Comparison of ENCODE assay signal across 22 cellular contexts in genomic region chr7:105887569-105888199, GRCh38. TPM values are rescaled to one million over a fixed set of nuclear protein-coding genes. Genes with fewer than 3 reads are reported as not detected.
DNase-seq lines count a peak whose midpoint lies in the region; ATAC-seq and TF ChIP-seq lines count a peak whose summit lies in the region.
"Had no signal": no experiment of that assay in that cellular context is flagged by ENCODE, and none has a peak within 500 bp of the region (broad histone marks: within the 10 kb centered on the region; RNA-seq: fewer than 3 reads in every experiment).

No MANE protein-coding gene starts in this region.

- no peaks in the 10 kb centered on the region for H3K27me3 ChIP-seq in GM23338 (ENCODE audit: insufficient read depth)
- H3K27me3 ChIP-seq: esophagus muscularis mucosa, gastrocnemius medialis, right lobe of liver had no signal

- peaks cover 9% of the 10 kb centered on the region; the same call in 1 of the 2 replicates for H3K9me2 ChIP-seq in GM23338 (ENCODE audit: insufficient read depth)

- peaks cover 3% of the 10 kb centered on the region; the same call in 1 of the 3 replicates for H3K9me3 Mint-ChIP-seq in GM23338
- H3K9me3 Mint-ChIP-seq: memory B cell; naive thymus-derived CD4-positive, alpha-beta T cell had no signal

- peaks cover 34% of the 10 kb centered on the region for H3K4me1 Mint-ChIP-seq in GM23338
- H3K4me1 Mint-ChIP-seq: memory B cell had no signal

- H3K4me2 ChIP-seq in GM23338: no peak overlapping the region

- peaks cover 47% of the 10 kb centered on the region for H3K79me2 ChIP-seq in GM23338 (replicated peaks; ENCODE audit: insufficient read depth)

- H2AFZ ChIP-seq in GM23338: no peak overlapping the region

- ATAC-seq in GM23338: peak; percentile 43
- ATAC-seq in omental fat pad (ENCODE audit: low FRiP score): no peak
- ATAC-seq in HG02763 (IDR thresholded peaks at IDR 0.05; ENCODE audit: unreplicated experiment): no peak
- ATAC-seq in HG02970 (IDR thresholded peaks at IDR 0.05; ENCODE audit: low FRiP score, unreplicated experiment): no peak
- ATAC-seq: activated CD4-positive, CD25-positive, alpha-beta regulatory T cell treated with anti-CD3 and anti-CD28 coated beads, Interleukin-2, amount 50 U/mL, for 24 hours; activated naive CD4-positive, alpha-beta T cell treated with anti-CD3 and anti-CD28 coated beads, Interleukin-2, amount 50 U/mL, for 72 hours; naive thymus-derived CD4-positive, alpha-beta T cell; right lobe of liver had no signal

- H4K20me1 ChIP-seq in GM23338 (replicated peaks; ENCODE audit: insufficient read depth): no peaks in the 10 kb centered on the region

- peaks cover 18% of the 10 kb centered on the region for H3K36me3 Mint-ChIP-seq in GM23338 (ENCODE audit: low read depth)

- no peak overlapping the region for H3K4me3 ChIP-seq in GM23338
- H3K4me3 ChIP-seq: esophagus muscularis mucosa, gastrocnemius medialis, right lobe of liver had no signal

- H3F3A ChIP-seq in GM23338 (replicated peaks; ENCODE audit: low read depth): no peaks in the 10 kb centered on the region

- H3K27ac ChIP-seq in GM23338 (ENCODE audit: low read depth): no peak overlapping the region
- H3K27ac ChIP-seq: esophagus muscularis mucosa, gastrocnemius medialis, right lobe of liver had no signal

- no peaks in the 10 kb centered on the region for H3K27me3 Mint-ChIP-seq in GM23338 (ENCODE audit: insufficient read depth, low read depth, poor library complexity)

- H3K36me3 ChIP-seq in GM23338 (ENCODE audit: insufficient read depth): 0 out of 2 replicates have a peak, but pooled peaks cover 3% of the 10 kb centered on the region
- H3K36me3 ChIP-seq: esophagus muscularis mucosa, gastrocnemius medialis had no signal

- DNase-seq in NCI-H2196 (lab: John Stamatoyannopoulos, UW; ENCODE audit: unreplicated experiment) (peak; percentile 15), NCI-H2196 treated with DMSO at 0.1 percent for 48 hours (lab: John Stamatoyannopoulos, UW; ENCODE audit: unreplicated experiment) (no peak), GM23338 (ENCODE audit: low spot score) (no peak), NCI-H69 (lab: John Stamatoyannopoulos, UW) (peak; percentile 89), omental fat pad (ENCODE audit: low spot score) (peak; percentile 27), ureter (ENCODE audit: low spot score) (no peak)
- DNase-seq: activated CD8-positive, alpha-beta memory T cell treated with anti-CD3 and anti-CD28 coated beads for 24 hours; C1 segment of cervical spinal cord; cerebellar nuclear complex; DND-41; H9; Kasumi-1; naive thymus-derived CD4-positive, alpha-beta T cell; NCI-H1048 had no signal

- no peak overlapping the region for H3K27ac Mint-ChIP-seq in GM23338
- H3K27ac Mint-ChIP-seq: activated naive CD4-positive, alpha-beta T cell treated with anti-CD3 and anti-CD28 coated beads, Interleukin-2, amount 50 U/mL, for 72 hours; H9; memory B cell had no signal

- H3K4me3 Mint-ChIP-seq in GM23338: no peak overlapping the region
- H3K4me3 Mint-ChIP-seq: H9; memory B cell; naive thymus-derived CD4-positive, alpha-beta T cell had no signal

- peaks cover 5% of the 10 kb centered on the region; the same call in 1 of the 2 replicates for H3K4me1 ChIP-seq in GM23338 (ENCODE audit: insufficient read depth)
- H3K4me1 ChIP-seq: gastrocnemius medialis, right lobe of liver had no signal

- TF ChIP-seq CTCF in GM23338 (conservative IDR thresholded peaks at IDR 0.05; ENCODE audit: low read depth in 2 of 2) (no peak), omental fat pad (IDR thresholded peaks at IDR 0.05) (no peak)

TF ChIP-seq in GM23338, 12 proteins besides CTCF, POLR2A, EP300 and RAD21 (continues in another document):
- TF ChIP-seq, protein P1, sequence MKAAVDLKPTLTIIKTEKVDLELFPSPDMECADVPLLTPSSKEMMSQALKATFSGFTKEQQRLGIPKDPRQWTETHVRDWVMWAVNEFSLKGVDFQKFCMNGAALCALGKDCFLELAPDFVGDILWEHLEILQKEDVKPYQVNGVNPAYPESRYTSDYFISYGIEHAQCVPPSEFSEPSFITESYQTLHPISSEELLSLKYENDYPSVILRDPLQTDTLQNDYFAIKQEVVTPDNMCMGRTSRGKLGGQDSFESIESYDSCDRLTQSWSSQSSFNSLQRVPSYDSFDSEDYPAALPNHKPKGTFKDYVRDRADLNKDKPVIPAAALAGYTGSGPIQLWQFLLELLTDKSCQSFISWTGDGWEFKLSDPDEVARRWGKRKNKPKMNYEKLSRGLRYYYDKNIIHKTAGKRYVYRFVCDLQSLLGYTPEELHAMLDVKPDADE (IDR thresholded peaks at IDR 0.05): no peak
- TF ChIP-seq REST (IDR thresholded peaks at IDR 0.05; ENCODE audit: unreplicated experiment) (no peak), EZH2 (IDR thresholded peaks at IDR 0.05; ENCODE audit: low read depth, unreplicated experiment) (no peak)

RNA-seq across cellular contexts. Expression of gene ATXN7L1, which starts 11.3 kb away (rescaled TPM):
- total RNA-seq in GM23338 (2014; rRNA removed; shearing (Covaris generic)): 19.4 and 29.8 TPM in 2 replicates
- 20.6 and 22.8 TPM in 2 replicates for polyA plus RNA-seq in GM23338 (2016; fragmentation: Nextera tagmentation; extraction: Ambion mirVana)
- 10 to 100 TPM; 10.6 to 19.5 (median 12.2) TPM for total RNA-seq in omental fat pad
- total RNA-seq in ureter: 31.6 TPM

Comparison
In these comparisons a context has a peak if more than half of its experiments do, and no peak if none do; other contexts are left out.
1. DNase-seq: peak in NCI-H2196 (single experiment), NCI-H69 (single experiment) and omental fat pad (single experiment); none in NCI-H2196 treated with DMSO at 0.1 percent for 48 hours (single experiment), GM23338 (single experiment) and ureter (single experiment).